In the genomic region with DNA sequence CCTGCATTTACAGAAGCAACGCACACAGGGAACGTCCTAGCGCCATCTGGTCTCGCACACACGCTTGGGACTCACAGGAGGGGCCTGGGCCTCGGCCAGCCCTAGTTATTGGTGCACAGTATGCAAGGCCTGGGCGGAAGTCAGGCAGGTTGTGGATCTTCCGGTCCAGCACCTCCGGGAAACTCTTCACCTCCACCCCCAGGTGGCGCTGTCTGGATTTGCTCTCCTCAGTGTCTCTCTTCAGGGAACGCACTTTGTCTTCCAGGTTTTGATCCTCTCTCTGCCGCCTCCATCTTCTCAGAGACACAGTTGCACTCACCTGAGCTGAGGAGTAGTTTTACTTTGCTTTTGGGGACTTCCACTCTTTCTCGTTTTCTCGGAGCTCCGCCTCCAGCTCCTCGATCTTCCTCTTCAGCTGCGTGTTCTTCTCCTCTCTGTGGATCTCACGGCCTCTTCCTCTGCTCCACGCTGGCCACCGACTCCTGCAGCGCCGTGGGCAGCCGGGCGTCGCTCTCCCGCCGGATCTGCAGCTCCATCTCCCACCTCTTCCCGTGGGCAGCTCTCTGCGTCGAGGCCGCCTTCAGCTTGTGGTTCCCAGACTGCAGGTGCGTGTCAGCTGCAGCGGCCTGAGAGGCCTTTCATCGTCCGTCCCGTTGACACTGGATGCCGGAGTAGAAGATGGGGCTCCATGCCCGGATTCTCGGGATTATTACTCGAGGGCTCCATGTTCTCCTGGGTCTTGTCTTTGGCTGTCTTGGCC, we compare ENCODE assay signal across 8 cellular contexts.
A peak's percentile ranks its signal among the peaks of the same experiment; 100 is the strongest.
DNase-seq lines count a peak whose midpoint lies in the region; ATAC-seq, FAIRE-seq and TF ChIP-seq lines count a peak whose summit lies in the region.

No MANE protein-coding gene starts in this region.

- H3K36me3 Mint-ChIP-seq in activated T-helper 2 cell treated with anti-CD3 and anti-CD28 coated beads, Interferon-gamma antibody, Interleukin-2, Interleukin-4, amounts not matched to agents 10 μg/mL and 5 μg/mL and 100 μg/mL, durations not matched to agents 14 hours and 24 hours and 36 hours (ENCODE audit: low read depth) = no peaks in the 10 kb centered on the region
- H3K36me3 Mint-ChIP-seq in glutamatergic neuron (ENCODE audit: unreplicated experiment) = peaks cover 5% of the 10 kb centered on the region

- H3K27ac ChIP-seq in Panc1 (ENCODE audit: low read length) (no peak overlapping the region), smooth muscle cell (ENCODE audit: low read depth) (no peak overlapping the region)

- TF ChIP-seq CTCF in Panc1 (IDR thresholded peaks at IDR 0.05) (peak; percentile 55), glutamatergic neuron (IDR thresholded peaks at IDR 0.05; ENCODE audit: partially characterized antibody, unreplicated experiment) (no peak), smooth muscle cell (IDR thresholded peaks at IDR 0.05; ENCODE audit: borderline replicate concordance, insufficient read depth, poor library complexity, severe bottlenecking) (no peak)

- no peak for ATAC-seq in Panc1
- no peak for ATAC-seq in GM19397 (IDR thresholded peaks at IDR 0.05; ENCODE audit: unreplicated experiment)

- no peak overlapping the region for H3K4me3 Mint-ChIP-seq in activated T-helper 2 cell treated with anti-CD3 and anti-CD28 coated beads, Interferon-gamma antibody, Interleukin-2, Interleukin-4, amounts not matched to agents 10 μg/mL and 5 μg/mL and 100 μg/mL, durations not matched to agents 14 hours and 24 hours and 36 hours (ENCODE audit: low read depth)
- H3K4me3 Mint-ChIP-seq in glutamatergic neuron (ENCODE audit: unreplicated experiment) = no peak overlapping the region

- CTCF ChIA-PET in Panc1 (lab: Charles Lee) = no interaction called here

- H3K4me2 ChIP-seq in smooth muscle cell = no peak overlapping the region

- H3F3A ChIP-seq in smooth muscle cell (ENCODE audit: low read depth) = no peaks in the 10 kb centered on the region

- no peaks in the 10 kb centered on the region for H4K20me1 ChIP-seq in smooth muscle cell (ENCODE audit: low read depth)

- intact Hi-C loops in Panc1 (cut with micrococcal nuclease; ENCODE audit: unreplicated experiment) = no loop called here
- intact Hi-C loops in activated T-helper 2 cell treated with anti-CD3 and anti-CD28 coated beads, Interferon-gamma antibody, Interleukin-2, Interleukin-4, amounts not matched to agents 10 μg/mL and 5 μg/mL and 100 μg/mL, durations not matched to agents 14 hours and 24 hours and 36 hours (cut with micrococcal nuclease) = loop anchor here (1.0 kb wide), 1 partner anchor 58 kb away; no protein-coding TSS in a partner anchor

- 88% methylated on average over 40 of the region's 40 CpGs for WGBS in smooth muscle cell (ENCODE audit: low lambda C conversion rate)

- no peak overlapping the region for H2AFZ ChIP-seq in smooth muscle cell (ENCODE audit: low read depth)

- no peak overlapping the region for H3K27ac Mint-ChIP-seq in activated T-helper 2 cell treated with anti-CD3 and anti-CD28 coated beads, Interferon-gamma antibody, Interleukin-2, Interleukin-4, amounts not matched to agents 10 μg/mL and 5 μg/mL and 100 μg/mL, durations not matched to agents 14 hours and 24 hours and 36 hours
- no peak overlapping the region for H3K27ac Mint-ChIP-seq in glutamatergic neuron (ENCODE audit: unreplicated experiment)

- no peaks in the 10 kb centered on the region for H3K27me3 ChIP-seq in Panc1 (ENCODE audit: control insufficient read depth, insufficient read depth, low read length)
- H3K27me3 ChIP-seq in smooth muscle cell (ENCODE audit: low read depth) = no peaks in the 10 kb centered on the region

- no peak overlapping the region for H3K4me3 ChIP-seq in Panc1 (ENCODE audit: low read depth in 2 of 2, low read length in 2 of 2)
- no peak overlapping the region for H3K4me3 ChIP-seq in smooth muscle cell

- no peaks in the 10 kb centered on the region for H3K9me3 ChIP-seq in Panc1 (ENCODE audit: control insufficient read depth, insufficient read depth, low read depth, low read length)
- H3K9me3 ChIP-seq in smooth muscle cell (replicated peaks; ENCODE audit: low read depth) = peaks cover 6% of the 10 kb centered on the region

- H3K4me1 ChIP-seq in Panc1 (ENCODE audit: control insufficient read depth, insufficient read depth, low read length) = no peaks in the 10 kb centered on the region
- H3K4me1 ChIP-seq in smooth muscle cell (ENCODE audit: low read depth) = no peaks in the 10 kb centered on the region

- no peaks in the 10 kb centered on the region for H3K79me2 ChIP-seq in smooth muscle cell (ENCODE audit: low read depth)

- H3K9ac ChIP-seq in smooth muscle cell (ENCODE audit: low read depth) = no peak overlapping the region

- H3K36me3 ChIP-seq in Panc1 (ENCODE audit: control insufficient read depth, insufficient read depth, low read length) = no peaks in the 10 kb centered on the region
- H3K36me3 ChIP-seq in smooth muscle cell (ENCODE audit: low read depth) = no peaks in the 10 kb centered on the region

- DNase-seq in GM19239 (ENCODE audit: insufficient read length, low spot score) = peak; percentile 77
- no peak for DNase-seq in Panc1 (ENCODE audit: low read depth, low spot score)
- DNase-seq in activated T-helper 2 cell treated with anti-CD3 and anti-CD28 coated beads, Interferon-gamma antibody, Interleukin-2, Interleukin-4, amounts not matched to agents 10 μg/mL and 5 μg/mL and 100 μg/mL, durations not matched to agents 14 hours and 24 hours and 36 hours (ENCODE audit: low spot score) = peak; percentile 39
- DNase-seq in stimulated activated CD4-positive, alpha-beta T cell treated with anti-CD3 and anti-CD28 coated beads, TNF-alpha, amount 100 ng/mL, for 24 hours (ENCODE audit: low read depth in 3 of 3) = peak; percentile 51 to 64 (median 57)
- no peak for DNase-seq in glutamatergic neuron
- no peak for DNase-seq in smooth muscle cell (lab: John Stamatoyannopoulos, UW; ENCODE audit: unreplicated experiment)
- no peak for DNase-seq in mesenteric fat pad (ENCODE audit: low spot score)

- no peaks in the 10 kb centered on the region for H3K4me1 Mint-ChIP-seq in activated T-helper 2 cell treated with anti-CD3 and anti-CD28 coated beads, Interferon-gamma antibody, Interleukin-2, Interleukin-4, amounts not matched to agents 10 μg/mL and 5 μg/mL and 100 μg/mL, durations not matched to agents 14 hours and 24 hours and 36 hours (ENCODE audit: low read depth)
- no peaks in the 10 kb centered on the region for H3K4me1 Mint-ChIP-seq in glutamatergic neuron (ENCODE audit: low read depth, unreplicated experiment)

- no TSS peak for BruUV-seq in Panc1 (replicated peaks; lab: Mats Ljungman, UMichigan)

- in situ Hi-C loops in Panc1 (cut with HindIII; ENCODE audit: low pct_unique_long_range_greater_than_20kb, low sequenced_read_pairs) = no loop called here

- no peaks in the 10 kb centered on the region for H3K9me3 Mint-ChIP-seq in activated T-helper 2 cell treated with anti-CD3 and anti-CD28 coated beads, Interferon-gamma antibody, Interleukin-2, Interleukin-4, amounts not matched to agents 10 μg/mL and 5 μg/mL and 100 μg/mL, durations not matched to agents 14 hours and 24 hours and 36 hours
- peaks cover 12% of the 10 kb centered on the region for H3K9me3 Mint-ChIP-seq in glutamatergic neuron (ENCODE audit: unreplicated experiment)

- H3K27me3 Mint-ChIP-seq in activated T-helper 2 cell treated with anti-CD3 and anti-CD28 coated beads, Interferon-gamma antibody, Interleukin-2, Interleukin-4, amounts not matched to agents 10 μg/mL and 5 μg/mL and 100 μg/mL, durations not matched to agents 14 hours and 24 hours and 36 hours (ENCODE audit: low read depth) = peaks cover 26% of the 10 kb centered on the region
- no peaks in the 10 kb centered on the region for H3K27me3 Mint-ChIP-seq in glutamatergic neuron (ENCODE audit: unreplicated experiment)

- FAIRE-seq in GM19239 (lab: Jason Lieb, UNC) = no peak

- POLR2A ChIA-PET in Panc1 (lab: Charles Lee) = no interaction called here

Comparison
In these comparisons a context has a peak if more than half of its experiments do, and no peak if none do; other contexts are left out.
1. DNase-seq: peak in GM19239 (single experiment), activated T-helper 2 cell treated with anti-CD3 and anti-CD28 coated beads, Interferon-gamma antibody, Interleukin-2, Interleukin-4, amounts not matched to agents 10 μg/mL and 5 μg/mL and 100 μg/mL, durations not matched to agents 14 hours and 24 hours and 36 hours (single experiment) and stimulated activated CD4-positive, alpha-beta T cell treated with anti-CD3 and anti-CD28 coated beads, TNF-alpha, amount 100 ng/mL, for 24 hours (3 of 3); none in Panc1 (single experiment), glutamatergic neuron (single experiment), smooth muscle cell (single experiment) and mesenteric fat pad (single experiment).